4 cellular contexts compared by ENCODE assay signal in the genomic region with DNA sequence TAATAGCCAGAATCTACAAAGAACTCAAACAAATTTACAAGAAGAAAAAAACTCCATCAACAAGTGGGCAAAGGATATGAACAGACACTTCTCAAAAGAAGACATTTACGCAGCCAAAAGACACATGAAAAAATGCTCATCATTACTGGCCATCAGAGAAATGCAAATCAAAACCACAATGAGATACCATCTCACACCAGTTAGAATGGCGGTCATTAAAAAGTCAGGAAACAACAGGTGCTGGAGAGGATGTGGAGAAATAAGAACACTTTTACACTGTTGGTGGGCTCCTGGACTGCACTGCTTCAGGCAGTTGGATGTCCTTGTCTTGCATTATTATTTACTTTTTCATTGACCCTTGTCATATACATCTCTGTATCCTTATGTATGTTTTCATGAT. TPM values are rescaled to one million over a fixed set of nuclear protein-coding genes. Genes with fewer than 3 reads are reported as not detected.
"Had no signal": no experiment of that assay in that cellular context is flagged by ENCODE, and none has a peak within 500 bp of the region (broad histone marks: within the 10 kb centered on the region; RNA-seq: fewer than 3 reads in every experiment).

No MANE protein-coding gene starts in this region.

RNA-seq across cellular contexts. Expression of a gene that starts 49.7 kb away (rescaled TPM):
- total RNA-seq: HepG2, HT-29, HT1080, IMR-90 had no signal

RNA-seq across cellular contexts. Expression of a gene that starts 56.5 kb away (rescaled TPM):
- total RNA-seq: IMR-90 had no signal
